1 cellular context compared by ENCODE assay signal in genomic region chr12:26571539-26571938, GRCh38.
TF ChIP-seq lines count a peak whose summit lies in the region.

No MANE protein-coding gene starts in this region.

TF ChIP-seq in HEK293, 187 proteins besides CTCF, POLR2A, EP300 and RAD21 (continued from another document):
- TF ChIP-seq ATF2 (tag by site-specific recombination; IDR thresholded peaks at IDR 0.05; ENCODE audit: low read depth), result peak; percentile 66
- TF ChIP-seq ZNF596 (tag by site-specific recombination; IDR thresholded peaks at IDR 0.05), result no peak
- TF ChIP-seq ZNF138 (tag by site-specific recombination; IDR thresholded peaks at IDR 0.05; ENCODE audit: borderline replicate concordance), result no peak
- no peak for TF ChIP-seq ZBTB8A (tag by site-specific recombination; IDR thresholded peaks at IDR 0.05)
- no peak for TF ChIP-seq ZNF830 (tag by site-specific recombination; IDR thresholded peaks at IDR 0.05; ENCODE audit: low read depth)
- TF ChIP-seq INSM2 (tag by site-specific recombination; IDR thresholded peaks at IDR 0.05), result no peak
- TF ChIP-seq ZNF366 (tag by site-specific recombination; conservative IDR thresholded peaks at IDR 0.05), result 0 out of 2 replicates have a peak, but pooled peaks have one; percentile 8
- TF ChIP-seq, protein P1, sequence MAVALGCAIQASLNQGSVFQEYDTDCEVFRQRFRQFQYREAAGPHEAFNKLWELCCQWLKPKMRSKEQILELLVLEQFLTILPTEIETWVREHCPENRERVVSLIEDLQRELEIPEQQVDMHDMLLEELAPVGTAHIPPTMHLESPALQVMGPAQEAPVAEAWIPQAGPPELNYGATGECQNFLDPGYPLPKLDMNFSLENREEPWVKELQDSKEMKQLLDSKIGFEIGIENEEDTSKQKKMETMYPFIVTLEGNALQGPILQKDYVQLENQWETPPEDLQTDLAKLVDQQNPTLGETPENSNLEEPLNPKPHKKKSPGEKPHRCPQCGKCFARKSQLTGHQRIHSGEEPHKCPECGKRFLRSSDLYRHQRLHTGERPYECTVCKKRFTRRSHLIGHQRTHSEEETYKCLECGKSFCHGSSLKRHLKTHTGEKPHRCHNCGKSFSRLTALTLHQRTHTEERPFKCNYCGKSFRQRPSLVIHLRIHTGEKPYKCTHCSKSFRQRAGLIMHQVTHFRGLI (tag by site-specific recombination; IDR thresholded peaks at IDR 0.05), result no peak
- TF ChIP-seq, protein P2, sequence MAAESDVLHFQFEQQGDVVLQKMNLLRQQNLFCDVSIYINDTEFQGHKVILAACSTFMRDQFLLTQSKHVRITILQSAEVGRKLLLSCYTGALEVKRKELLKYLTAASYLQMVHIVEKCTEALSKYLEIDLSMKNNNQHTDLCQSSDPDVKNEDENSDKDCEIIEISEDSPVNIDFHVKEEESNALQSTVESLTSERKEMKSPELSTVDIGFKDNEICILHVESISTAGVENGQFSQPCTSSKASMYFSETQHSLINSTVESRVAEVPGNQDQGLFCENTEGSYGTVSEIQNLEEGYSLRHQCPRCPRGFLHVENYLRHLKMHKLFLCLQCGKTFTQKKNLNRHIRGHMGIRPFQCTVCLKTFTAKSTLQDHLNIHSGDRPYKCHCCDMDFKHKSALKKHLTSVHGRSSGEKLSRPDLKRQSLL (tag by site-specific recombination; IDR thresholded peaks at IDR 0.05), result no peak
- no peak for TF ChIP-seq ZNF776 (tag by site-specific recombination; IDR thresholded peaks at IDR 0.05; ENCODE audit: borderline replicate concordance)
- TF ChIP-seq ZNF19 (tag by site-specific recombination; IDR thresholded peaks at IDR 0.05; ENCODE audit: low read depth), result no peak
- TF ChIP-seq MZF1 (tag by site-specific recombination; IDR thresholded peaks at IDR 0.05; ENCODE audit: borderline replicate concordance), result no peak
- TF ChIP-seq ZNF837 (tag by site-specific recombination; IDR thresholded peaks at IDR 0.05), result no peak
- TF ChIP-seq ZNF473 (tag by site-specific recombination; IDR thresholded peaks at IDR 0.05), result no peak
- no peak for TF ChIP-seq ZNF37A (tag by site-specific recombination; IDR thresholded peaks at IDR 0.05)
